ENCODE assay signal across 9 cellular contexts in genomic region chr6:146968041-146968760, GRCh38.
DNase-seq lines count a peak whose midpoint lies in the region; ATAC-seq and TF ChIP-seq lines count a peak whose summit lies in the region.
"Had no signal": no experiment of that assay in that cellular context is flagged by ENCODE, and none has a peak within 500 bp of the region (broad histone marks: within the 10 kb centered on the region; RNA-seq: fewer than 3 reads in every experiment).

No MANE protein-coding gene starts in this region.

- H3K27ac ChIP-seq in parathyroid adenoma = peak overlapping the region; percentile 42
- H3K27ac ChIP-seq: HL-60 had no signal

- no peaks in the 10 kb centered on the region for H3K9me3 ChIP-seq in parathyroid adenoma (ENCODE audit: control insufficient read depth, low read length)

- H3K79me2 ChIP-seq in parathyroid adenoma = no peaks in the 10 kb centered on the region

- no peaks in the 10 kb centered on the region for H3K36me3 ChIP-seq in parathyroid adenoma (ENCODE audit: control insufficient read depth, insufficient read depth, low read length)

- H3K9ac ChIP-seq in parathyroid adenoma = no peak overlapping the region

- no peaks in the 10 kb centered on the region for H3K27me3 ChIP-seq in parathyroid adenoma (ENCODE audit: control insufficient read depth, insufficient read depth, low read length)

- peak overlapping the region; percentile 31 for H2AFZ ChIP-seq in parathyroid adenoma

- DNase-seq in GM04503 (ENCODE audit: low read depth) = peak; percentile 53
- DNase-seq in NCI-H226 = peak; percentile 81
- DNase-seq in cerebellum (ENCODE audit: low spot score) = peak; percentile 56

- peaks cover 30% of the 10 kb centered on the region for H3K4me1 ChIP-seq in parathyroid adenoma

- no peak overlapping the region for H3K4me3 ChIP-seq in parathyroid adenoma (ENCODE audit: low read depth, low read length)

- no peak for TF ChIP-seq CTCF in parathyroid adenoma (IDR thresholded peaks at IDR 0.05)

- no peak overlapping the region for H3K4me2 ChIP-seq in parathyroid adenoma (ENCODE audit: low read length)

- ATAC-seq in HG02588 (IDR thresholded peaks at IDR 0.05; ENCODE audit: unreplicated experiment) (no peak), HG03139 (IDR thresholded peaks at IDR 0.05; ENCODE audit: unreplicated experiment) (no peak), HG03521 (IDR thresholded peaks at IDR 0.05; ENCODE audit: unreplicated experiment) (no peak), HG03039 (IDR thresholded peaks at IDR 0.05; ENCODE audit: unreplicated experiment) (no peak)
